ENCODE assay signal across 17 cellular contexts in the genomic region with DNA sequence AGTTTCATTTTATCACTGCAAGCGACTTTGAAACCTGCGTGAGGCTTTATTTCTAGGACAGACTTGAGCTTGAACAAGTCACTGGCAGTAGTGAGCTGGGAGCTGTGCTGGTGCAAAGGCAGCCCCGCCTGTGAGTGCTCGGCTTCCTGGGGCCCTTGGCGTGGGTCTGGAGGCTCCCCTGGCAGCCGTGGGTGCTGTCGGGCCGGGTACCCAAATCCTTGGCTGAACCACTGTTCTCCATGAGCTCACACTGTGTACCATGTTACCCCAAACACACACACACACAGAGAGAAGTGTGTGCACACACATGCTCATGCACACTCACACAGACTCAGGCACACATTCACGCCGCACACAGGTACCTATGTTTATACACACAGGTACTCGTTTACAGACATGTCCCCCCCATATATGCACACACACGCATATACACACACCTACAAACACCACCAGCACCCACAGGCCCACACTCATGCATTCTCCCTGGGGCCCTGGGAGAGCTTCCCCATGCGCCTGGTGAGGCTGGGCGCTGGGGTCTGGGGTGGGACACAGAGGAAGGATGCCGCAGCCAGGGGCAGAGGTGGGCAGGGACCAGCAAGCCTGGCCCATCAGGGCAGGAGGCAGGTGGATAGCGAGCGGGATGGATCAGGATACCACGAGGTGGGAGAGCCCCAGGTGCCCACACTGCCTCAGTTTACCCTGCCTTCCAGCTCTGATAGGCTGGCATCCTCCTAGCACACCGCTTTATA.
A peak's percentile ranks its signal among the peaks of the same experiment; 100 is the strongest.
DNase-seq lines count a peak whose midpoint lies in the region; ATAC-seq lines count a peak whose summit lies in the region.
"Had no signal": no experiment of that assay in that cellular context is flagged by ENCODE, and none has a peak within 500 bp of the region (broad histone marks: within the 10 kb centered on the region; RNA-seq: fewer than 3 reads in every experiment).

No MANE protein-coding gene starts in this region.

- no peaks in the 10 kb centered on the region for H3K79me1 ChIP-seq in neuronal stem cell (ENCODE audit: low read depth, low read length)

- peak overlapping the region; percentile 36; the same call in 1 of the 2 replicates for H3K27ac ChIP-seq in Karpas-422 (ENCODE audit: low read length)
- no peak overlapping the region for H3K27ac ChIP-seq in neuronal stem cell (replicated peaks; ENCODE audit: low read length)
- H3K27ac ChIP-seq: C4-2B had no signal

- no peaks in the 10 kb centered on the region for H3K9me2 ChIP-seq in Karpas-422 (replicated peaks; ENCODE audit: insufficient read depth, low read length)

- peak overlapping the region; percentile 34 for H3K4me2 ChIP-seq in Karpas-422 (ENCODE audit: low read depth, low read length, poor library complexity, severe bottlenecking)
- no peak overlapping the region for H3K4me2 ChIP-seq in neuronal stem cell (ENCODE audit: insufficient read depth, low read length, poor library complexity, severe bottlenecking)
- H3K4me2 ChIP-seq: GM23338 had no signal

- no peak overlapping the region for H2BK5ac ChIP-seq in neuronal stem cell (ENCODE audit: low read length)

- H4K8ac ChIP-seq in neuronal stem cell (ENCODE audit: low read depth, low read length), result no peak overlapping the region

- no peak overlapping the region for H4K91ac ChIP-seq in neuronal stem cell (ENCODE audit: low read depth, low read length, poor library complexity)

- H3K4me3 ChIP-seq in Karpas-422 (ENCODE audit: low read length) (no peak overlapping the region; the same call in 1 of the 2 replicates), neuronal stem cell (ENCODE audit: low read length in 2 of 2) (no peak overlapping the region)
- H3K4me3 ChIP-seq: GM23338 had no signal

- H3K9ac ChIP-seq in Karpas-422 (ENCODE audit: low read length) (no peak overlapping the region), neuronal stem cell (ENCODE audit: low read depth, low read length, poor library complexity) (no peak overlapping the region)

- intact Hi-C loops in cardiac septum (cut with DNase I) (no loop called here), Right ventricle myocardium superior (cut with DNase I) (no loop called here)

- ATAC-seq in Right ventricle myocardium superior (ENCODE audit: poor library complexity) (no peak), GM21526 (IDR thresholded peaks at IDR 0.05; ENCODE audit: low FRiP score, unreplicated experiment) (no peak), HG02970 (IDR thresholded peaks at IDR 0.05; ENCODE audit: low FRiP score, unreplicated experiment) (no peak)
- ATAC-seq: CD8-positive, alpha-beta T cell; GM23338 had no signal

- no CpG with 5 or more reads among the region's 19 CpGs for WGBS in neuronal stem cell (ENCODE audit: extremely low coverage in 2 of 2, insufficient read length in 2 of 2, insufficient replicate concordance in 1 of 2), 2 donors

- no peaks in the 10 kb centered on the region for H3K27me3 ChIP-seq in Karpas-422 (ENCODE audit: low read length)
- H3K27me3 ChIP-seq in neuronal stem cell (ENCODE audit: control insufficient read depth in 3 of 3, insufficient read depth in 3 of 3, low read depth in 1 of 3, low read length in 3 of 3), result no peaks in the 10 kb centered on the region

- H3K79me2 ChIP-seq in Karpas-422 (ENCODE audit: low read length), result no peaks in the 10 kb centered on the region

- H3K9me3 ChIP-seq in Karpas-422 (ENCODE audit: low read length), result no peaks in the 10 kb centered on the region
- H3K9me3 ChIP-seq in neuronal stem cell (replicated peaks in 1 of 2; ENCODE audit: control insufficient read depth in 2 of 2, insufficient read depth in 1 of 2, low read depth in 1 of 2, low read length in 2 of 2), result no peaks in the 10 kb centered on the region

- H2AK5ac ChIP-seq in neuronal stem cell (ENCODE audit: low read depth, low read length), result peak overlapping the region; percentile 48

- H2BK12ac ChIP-seq in neuronal stem cell (ENCODE audit: low read length), result no peak overlapping the region

- H3K36me3 ChIP-seq in Karpas-422 (ENCODE audit: insufficient read depth, low read length) (no peaks in the 10 kb centered on the region), neuronal stem cell (replicated peaks in 1 of 2; ENCODE audit: control insufficient read depth in 2 of 2, insufficient read depth in 2 of 2, low read length in 2 of 2) (no peaks in the 10 kb centered on the region)

- no peak overlapping the region for H3K23ac ChIP-seq in neuronal stem cell (ENCODE audit: low read depth, low read length, poor library complexity)

- no peak overlapping the region for H3K18ac ChIP-seq in neuronal stem cell (ENCODE audit: low read length)

- H2BK15ac ChIP-seq in neuronal stem cell (ENCODE audit: low read length), result no peak overlapping the region

- DNase-seq in cardiac septum (ENCODE audit: low spot score) (peak; percentile 62), Right ventricle myocardium superior (no peak), Karpas-422 (no peak), islet precursor cell (peak; percentile 40), neuronal stem cell (ENCODE audit: low spot score) (no peak), NOMO-1 treated with DMSO at 0.1 percent for 48 hours (lab: John Stamatoyannopoulos, UW; ENCODE audit: unreplicated experiment) (no peak)
- DNase-seq: 8988T; AML-193; CD8-positive, alpha-beta T cell; COR-L47; DND-41; GF-D8; H7 had no signal

- no peak overlapping the region for H3K4ac ChIP-seq in neuronal stem cell (ENCODE audit: low read length)

- no peak overlapping the region for H2BK120ac ChIP-seq in neuronal stem cell (ENCODE audit: low read depth, low read length)

- H4K20me1 ChIP-seq in Karpas-422 (ENCODE audit: insufficient read depth, low read depth, low read length), result no peaks in the 10 kb centered on the region

- H2AFZ ChIP-seq in Karpas-422 (ENCODE audit: low read length) (no peak overlapping the region), neuronal stem cell (ENCODE audit: low read length) (no peak overlapping the region)
- H2AFZ ChIP-seq: GM23338 had no signal

- no peak overlapping the region for H3K14ac ChIP-seq in neuronal stem cell (ENCODE audit: low read length)

- H3K4me1 ChIP-seq in Karpas-422 (ENCODE audit: low read length), result peaks cover 43% of the 10 kb centered on the region
- H3K4me1 ChIP-seq in neuronal stem cell (ENCODE audit: control insufficient read depth in 2 of 2, insufficient read depth in 1 of 2, low read depth in 1 of 2, low read length in 2 of 2), result no peaks in the 10 kb centered on the region

Comparison
In these comparisons a context has a peak if more than half of its experiments do, and no peak if none do; other contexts are left out.
1. DNase-seq: peak in cardiac septum (single experiment) and islet precursor cell (single experiment); none in Right ventricle myocardium superior (single experiment), Karpas-422 (single experiment), neuronal stem cell (single experiment) and NOMO-1 treated with DMSO at 0.1 percent for 48 hours (single experiment).